ENCODE assay signal across 25 cellular contexts in genomic region chr11:34583818-34584217, GRCh38. TPM values are rescaled to one million over a fixed set of nuclear protein-coding genes. Genes with fewer than 3 reads are reported as not detected.
"Had no signal": no experiment of that assay in that cellular context is flagged by ENCODE, and none has a peak within 500 bp of the region (broad histone marks: within the 10 kb centered on the region; RNA-seq: fewer than 3 reads in every experiment).

No MANE protein-coding gene starts in this region.

- H3K4me2 ChIP-seq: neural progenitor cell had no signal

- H3K27me3 ChIP-seq: dorsolateral prefrontal cortex, neural progenitor cell, upper lobe of left lung had no signal

- DNase-seq: activated CD4-positive, alpha-beta T cell treated with anti-CD3 and anti-CD28 coated beads, Interleukin-2, amount 10 ng/mL, durations not matched to agents 7 days and 5 days; activated CD8-positive, alpha-beta T cell treated with anti-CD3 and anti-CD28 coated beads, Interleukin-2, amount 10 ng/mL, durations not matched to agents 7 days and 5 days; activated naive CD4-positive, alpha-beta T cell treated with Interleukin-2 at 50 U/mL for 16 hours; activated naive CD8-positive, alpha-beta T cell treated with anti-CD3 and anti-CD28 coated beads, Interleukin-2, amount 10 ng/mL, durations not matched to agents 7 days and 5 days; activated T-cell treated with anti-CD3 and anti-CD28 coated beads, Interleukin-2, amount 50 U/mL, for 24 hours; amygdala; caudate nucleus; dorsolateral prefrontal cortex; foreskin fibroblast; hippocampal formation; psoas muscle; right cardiac atrium; stimulated activated CD4-positive, alpha-beta T cell treated with anti-CD3 and anti-CD28 coated beads, Interleukin-4, amount 100 ng/mL, for 24 hours; T-cell; T-helper 9 cell; upper lobe of left lung had no signal

- H2AFZ ChIP-seq: neural progenitor cell had no signal

- H3K27ac ChIP-seq: dorsolateral prefrontal cortex, neural progenitor cell, psoas muscle, skin epidermis, thoracic aorta, upper lobe of left lung had no signal

- FAIRE-seq: islet of Langerhans had no signal

- H3K36me3 ChIP-seq: neural progenitor cell, thoracic aorta, upper lobe of left lung had no signal

- H3K9ac ChIP-seq: neural progenitor cell had no signal

- H3K4me3 ChIP-seq: dorsolateral prefrontal cortex, lung, neural progenitor cell, psoas muscle, skin epidermis, thoracic aorta, upper lobe of left lung had no signal

- H3K9me3 ChIP-seq: psoas muscle, thoracic aorta, upper lobe of left lung had no signal

- ATAC-seq: activated CD4-positive, CD25-positive, alpha-beta regulatory T cell treated with anti-CD3 and anti-CD28 coated beads, Interleukin-2, amount 50 U/mL, for 24 hours; activated CD8-positive, alpha-beta T cell treated with anti-CD3 and anti-CD28 coated beads, Interleukin-2, amount 10 ng/mL, durations not matched to agents 7 days and 5 days; psoas muscle; right cardiac atrium; stimulated activated effector memory CD8-positive, alpha-beta T cell treated with anti-CD3 and anti-CD28 coated beads, Interleukin-12 subunit alpha, Interleukin-12 subunit beta, amount 100 ng/mL, for 72 hours; T-cell had no signal

RNA-seq across cellular contexts. Expression of gene EHF, which starts 37.1 kb away (rescaled TPM):
- total RNA-seq: activated CD8-positive, alpha-beta T cell treated with anti-CD3 and anti-CD28 coated beads, Interleukin-2, amount 10 ng/mL, durations not matched to agents 7 days and 5 days; activated naive CD8-positive, alpha-beta T cell treated with anti-CD3 and anti-CD28 coated beads, Interleukin-2, amount 10 ng/mL, durations not matched to agents 7 days and 5 days; activated T-helper 2 cell treated with anti-CD3 and anti-CD28 coated beads, Interferon-gamma antibody, Interleukin-2, Interleukin-4, amounts not matched to agents 10 μg/mL and 5 μg/mL and 100 μg/mL, durations not matched to agents 14 hours and 24 hours and 36 hours; osteoblast had no signal
